In the genomic region with DNA sequence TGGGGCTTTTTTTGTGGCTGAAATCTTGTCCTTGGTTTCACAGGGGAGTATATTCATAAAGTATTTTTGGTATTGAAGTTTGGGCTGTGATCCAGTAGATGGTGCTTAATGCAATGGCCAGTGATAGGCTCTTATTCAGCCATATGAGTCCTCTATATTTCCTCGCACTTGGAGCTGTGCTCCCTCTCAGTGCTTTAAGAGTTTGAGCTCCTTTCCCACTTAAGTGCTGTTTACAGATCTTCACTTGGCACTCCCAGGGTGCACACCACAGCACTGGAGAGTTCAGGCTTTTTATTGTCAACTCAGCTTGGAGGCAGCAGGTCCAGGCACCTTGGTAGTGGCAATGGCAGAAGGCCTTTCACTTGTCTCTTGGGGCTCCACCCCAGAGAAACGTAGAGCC, we compare ENCODE assay signal across 1 cellular context.
TF ChIP-seq lines count a peak whose summit lies in the region.

No MANE protein-coding gene starts in this region.

TF ChIP-seq in H1, 55 proteins besides CTCF, POLR2A, EP300 and RAD21:
- TF ChIP-seq ZNF274 (IDR thresholded peaks at IDR 0.05; ENCODE audit: borderline replicate concordance, extremely low read depth, low read length) (peak; percentile 48; the same call in 1 of the 2 replicates), POU5F1 (IDR thresholded peaks at IDR 0.05; ENCODE audit: low read depth, low read length) (no peak)
TF ChIP-seq in H1: peak in this region for 1.
